Comparison of ENCODE assay signal across 30 cellular contexts in genomic region chr15:50017522-50017921, GRCh38.
DNase-seq lines count a peak whose midpoint lies in the region; ATAC-seq, FAIRE-seq and TF ChIP-seq lines count a peak whose summit lies in the region.
"Had no signal": no experiment of that assay in that cellular context is flagged by ENCODE, and none has a peak within 500 bp of the region (broad histone marks: within the 10 kb centered on the region; RNA-seq: fewer than 3 reads in every experiment).

No MANE protein-coding gene starts in this region.

- H3K4me3 ChIP-seq in heart left ventricle (no peak overlapping the region), astrocyte (ENCODE audit: insufficient read depth, low read depth, low read length) (no peak overlapping the region)
- H3K4me3 ChIP-seq: A549, HAP-1, prostate gland, smooth muscle cell, upper lobe of left lung had no signal

- no peak overlapping the region for H3K9ac ChIP-seq in astrocyte (ENCODE audit: low read length)

- H3K79me2 ChIP-seq in astrocyte (ENCODE audit: insufficient read depth, low read length) = no peaks in the 10 kb centered on the region

- H3K27me3 ChIP-seq in heart left ventricle (no peaks in the 10 kb centered on the region), astrocyte (ENCODE audit: insufficient read depth, low read length) (no peaks in the 10 kb centered on the region)
- H3K27me3 ChIP-seq: upper lobe of left lung had no signal

- intact Hi-C loops in left cardiac atrium (cut with DNase I) (no loop called here), heart left ventricle (cut with DNase I) (no loop called here)

- H4K20me1 ChIP-seq in astrocyte (ENCODE audit: insufficient read depth, low read length) = no peaks in the 10 kb centered on the region

- peaks cover 0 to 7% (median 0%) of the 10 kb centered on the region in 12 donors for H3K4me1 ChIP-seq in heart left ventricle
- no peaks in the 10 kb centered on the region for H3K4me1 ChIP-seq in astrocyte (ENCODE audit: insufficient read depth, low read length)
- H3K4me1 ChIP-seq: A549, HAP-1, prostate gland, upper lobe of left lung had no signal

- no peaks in the 10 kb centered on the region for H3K36me3 ChIP-seq in heart left ventricle
- no peaks in the 10 kb centered on the region for H3K36me3 ChIP-seq in astrocyte (ENCODE audit: insufficient read depth, low read length)
- H3K36me3 ChIP-seq: HAP-1, prostate gland, upper lobe of left lung had no signal

- no peak for FAIRE-seq in astrocyte (lab: Jason Lieb, UNC)
- FAIRE-seq: A549, endothelial cell of umbilical vein, frontal cortex, GM12892, HTR-8/SVneo, keratinocyte had no signal

- H3K36me3 Mint-ChIP-seq in astrocyte (ENCODE audit: low read depth, unreplicated experiment) (no peaks in the 10 kb centered on the region), chondrocyte (ENCODE audit: low read depth) (no peaks in the 10 kb centered on the region), type B pancreatic cell (no peaks in the 10 kb centered on the region)

- no peak for TF ChIP-seq POLR2A in heart left ventricle (IDR thresholded peaks at IDR 0.05)

- peaks cover 3% of the 10 kb centered on the region for H3K27me3 Mint-ChIP-seq in astrocyte (ENCODE audit: low read depth, unreplicated experiment)
- H3K27me3 Mint-ChIP-seq in chondrocyte (ENCODE audit: low read depth) = peaks cover 18% of the 10 kb centered on the region
- H3K27me3 Mint-ChIP-seq in type B pancreatic cell = no peaks in the 10 kb centered on the region
- H3K27me3 Mint-ChIP-seq: central memory CD8-positive, alpha-beta T cell had no signal

- H3K4me1 Mint-ChIP-seq in astrocyte (ENCODE audit: low read depth, unreplicated experiment) (no peaks in the 10 kb centered on the region), chondrocyte (ENCODE audit: low read depth) (no peaks in the 10 kb centered on the region), type B pancreatic cell (ENCODE audit: unreplicated experiment) (no peaks in the 10 kb centered on the region)
- H3K4me1 Mint-ChIP-seq: activated B cell treated with CpG ODN at 0.5 μM for 24 hours; central memory CD8-positive, alpha-beta T cell had no signal

- 64 to 79% (median 69%) methylated on average over 1 of the region's 1 CpG for WGBS in heart left ventricle, 4 donors

- peak; percentile 67 for ATAC-seq in left cardiac atrium
- ATAC-seq in heart left ventricle = no peak
- ATAC-seq: A549 had no signal

- H3K9me3 ChIP-seq in heart left ventricle = peaks cover 0 to 8% (median 0%) of the 10 kb centered on the region in 12 donors
- H3K9me3 ChIP-seq in astrocyte (ENCODE audit: insufficient read depth, low read depth, low read length) = no peaks in the 10 kb centered on the region
- H3K9me3 ChIP-seq: A549, HAP-1, prostate gland, upper lobe of left lung had no signal

- no peak overlapping the region for H3K4me2 ChIP-seq in astrocyte (ENCODE audit: low read length)
- H3K4me2 ChIP-seq: A549, smooth muscle cell had no signal

- no peak overlapping the region for H2AFZ ChIP-seq in astrocyte (ENCODE audit: low read depth, low read length)

- H3K4me3 Mint-ChIP-seq in astrocyte (ENCODE audit: unreplicated experiment) = no peak overlapping the region
- H3K4me3 Mint-ChIP-seq in chondrocyte (ENCODE audit: unreplicated experiment) = no peak overlapping the region
- no peak overlapping the region for H3K4me3 Mint-ChIP-seq in type B pancreatic cell
- H3K4me3 Mint-ChIP-seq: activated B cell treated with CpG ODN at 0.5 μM for 24 hours; central memory CD8-positive, alpha-beta T cell had no signal

- TF ChIP-seq CTCF in heart left ventricle (IDR thresholded peaks at IDR 0.05) = no peak
- no peak for TF ChIP-seq CTCF in astrocyte (IDR thresholded peaks at IDR 0.05; ENCODE audit: insufficient read depth, low read depth, low read length)
- TF ChIP-seq CTCF in chondrocyte (IDR thresholded peaks at IDR 0.05) = no peak
- no peak for TF ChIP-seq CTCF in type B pancreatic cell (conservative IDR thresholded peaks at IDR 0.05)

- H3K9me3 Mint-ChIP-seq in astrocyte (ENCODE audit: unreplicated experiment) = no peaks in the 10 kb centered on the region
- no peaks in the 10 kb centered on the region for H3K9me3 Mint-ChIP-seq in chondrocyte (ENCODE audit: low read depth)
- no peaks in the 10 kb centered on the region for H3K9me3 Mint-ChIP-seq in type B pancreatic cell
- H3K9me3 Mint-ChIP-seq: activated B cell treated with CpG ODN at 0.5 μM for 24 hours; central memory CD8-positive, alpha-beta T cell had no signal

- no peak for DNase-seq in left cardiac atrium
- DNase-seq in heart left ventricle = no peak
- peak; percentile 47 for DNase-seq in astrocyte (ENCODE audit: low read depth)
- DNase-seq in fibroblast of the conjunctiva (ENCODE audit: low read depth) = peak; percentile 17
- peak; percentile 24 for DNase-seq in stromal cell of bone marrow (ENCODE audit: low read depth)
- no peak for DNase-seq in chondrocyte (ENCODE audit: low spot score)
- no peak for DNase-seq in type B pancreatic cell (ENCODE audit: extremely low spot score, unreplicated experiment)
- no peak for DNase-seq in NCI-H1417 (lab: John Stamatoyannopoulos, UW)
- DNase-seq: activated B cell treated with CpG ODN at 0.5 μM for 24 hours; activated CD4-positive, alpha-beta T cell treated with anti-CD3 and anti-CD28 coated beads, Interleukin-2, amount 50 U/mL, for 4 hours; activated CD8-positive, alpha-beta memory T cell treated with anti-CD3 and anti-CD28 coated beads, Interleukin-2, amount 50 U/mL, for 4 hours; activated naive CD4-positive, alpha-beta T cell treated with anti-CD3 and anti-CD28 coated beads, Interleukin-2, amount 50 U/mL, for 16 hours; DMS79 treated with DMSO at 0.1 percent for 48 hours; hypothalamus; KG1; NCI-H1930; NCI-H69; stimulated activated CD4-positive, alpha-beta T cell treated with anti-CD3 and anti-CD28 coated beads, Interleukin-2, amount 100 ng/mL, for 24 hours; T-helper 9 cell; upper lobe of left lung had no signal

- H3K27ac ChIP-seq in heart left ventricle (no peak overlapping the region), astrocyte (ENCODE audit: low read depth, low read length) (no peak overlapping the region)
- H3K27ac ChIP-seq: A549, prostate gland, upper lobe of left lung had no signal

- H3K27ac Mint-ChIP-seq in astrocyte (ENCODE audit: unreplicated experiment) = no peak overlapping the region
- no peak overlapping the region for H3K27ac Mint-ChIP-seq in chondrocyte (ENCODE audit: unreplicated experiment)
- no peak overlapping the region for H3K27ac Mint-ChIP-seq in type B pancreatic cell
- H3K27ac Mint-ChIP-seq: activated B cell treated with CpG ODN at 0.5 μM for 24 hours had no signal

Comparison
In these comparisons a context has a peak if more than half of its experiments do, and no peak if none do; other contexts are left out.
1. ATAC-seq: peak in left cardiac atrium (2 of 2); none in heart left ventricle (0 of 4).
2. DNase-seq: peak in astrocyte (single experiment), fibroblast of the conjunctiva (single experiment) and stromal cell of bone marrow (single experiment); none in left cardiac atrium (single experiment), heart left ventricle (0 of 5), chondrocyte (single experiment), type B pancreatic cell (single experiment) and NCI-H1417 (0 of 3).